Comparison of ENCODE assay signal across 8 cellular contexts in the genomic region with DNA sequence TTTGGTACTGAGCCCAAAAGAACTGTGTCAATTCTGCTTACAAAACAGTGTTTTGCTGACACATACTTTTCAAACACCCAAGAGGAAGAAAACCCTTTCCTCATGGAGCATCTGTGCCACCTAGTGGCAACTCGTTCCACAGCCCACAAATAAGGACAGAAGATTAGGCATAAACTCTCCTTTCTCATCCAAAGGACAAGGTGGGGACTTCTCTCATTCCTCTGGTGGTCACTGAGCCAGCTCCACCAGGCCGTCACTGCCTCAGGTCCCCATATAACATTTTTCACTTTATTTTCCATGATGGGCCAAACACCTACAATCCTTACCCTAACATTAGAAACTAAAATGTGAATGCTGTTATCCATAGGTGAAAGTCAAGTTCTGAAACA.
DNase-seq lines count a peak whose midpoint lies in the region; ATAC-seq, FAIRE-seq and TF ChIP-seq lines count a peak whose summit lies in the region.

No MANE protein-coding gene starts in this region.

- no peaks in the 10 kb centered on the region for H3K27me3 Mint-ChIP-seq in CD8-positive, alpha-beta T cell (ENCODE audit: low read depth)

- no peak overlapping the region for H2AFZ ChIP-seq in OCI-LY1 (ENCODE audit: low read length)

- H4K20me1 ChIP-seq in OCI-LY1 (ENCODE audit: insufficient read depth, low read length), result no peaks in the 10 kb centered on the region

- H3K9me3 Mint-ChIP-seq in CD8-positive, alpha-beta T cell, result no peaks in the 10 kb centered on the region

- peaks cover 34% of the 10 kb centered on the region for H3K4me1 Mint-ChIP-seq in CD8-positive, alpha-beta T cell (ENCODE audit: low read depth)

- H3K79me2 ChIP-seq in OCI-LY1 (ENCODE audit: insufficient read depth, low read length), result no peaks in the 10 kb centered on the region

- no peak overlapping the region for H3K27ac Mint-ChIP-seq in CD8-positive, alpha-beta T cell

- DNase-seq in CD8-positive, alpha-beta T cell, result peak; percentile 53 to 81 (median 73)
- DNase-seq in HTR-8/SVneo (ENCODE audit: insufficient read length, low spot score) (peak; percentile 86), activated T-cell treated with anti-CD3 and anti-CD28 coated beads for 48 hours (ENCODE audit: low read depth) (peak; percentile 56), esophagus squamous epithelium (lab: John Stamatoyannopoulos, UW) (no peak), myocyte (ENCODE audit: low read depth) (peak; percentile 94)
- peak; percentile 45 to 70 for DNase-seq in stimulated activated CD8-positive, alpha-beta memory T cell treated with anti-CD3 and anti-CD28 coated beads, Interleukin-7, amount 100 ng/mL, for 4 hours (ENCODE audit: low read depth in 2 of 2)

- H3K9me3 ChIP-seq in CD8-positive, alpha-beta T cell (ENCODE audit: low read length), result no peaks in the 10 kb centered on the region
- H3K9me3 ChIP-seq in OCI-LY1 (ENCODE audit: low read length) (no peaks in the 10 kb centered on the region), esophagus squamous epithelium (no peaks in the 10 kb centered on the region)

- TF ChIP-seq POLR2A in esophagus squamous epithelium (IDR thresholded peaks at IDR 0.05), result no peak

- H3K4me1 ChIP-seq in CD8-positive, alpha-beta T cell (ENCODE audit: insufficient read depth, low read length), result peaks cover 27% of the 10 kb centered on the region
- H3K4me1 ChIP-seq in OCI-LY1 (ENCODE audit: insufficient read depth, low read length, severe bottlenecking), result peaks cover 49% of the 10 kb centered on the region
- H3K4me1 ChIP-seq in esophagus squamous epithelium, result peaks cover 5 to 34% (median 13%) of the 10 kb centered on the region in 3 donors

- WGBS in esophagus squamous epithelium, 2 donors, result 4 to 9% methylated on average over 2 of the region's 2 CpGs

- POLR2A ChIA-PET in CD8-positive, alpha-beta T cell (lab: Charles Lee), result interaction anchor here (1.4 kb wide), 1 partner anchor 22 kb away, joined by 3 read pairs; no protein-coding TSS in a partner anchor

- CTCF ChIA-PET in CD8-positive, alpha-beta T cell (lab: Charles Lee), result interaction anchor here (0.7 to 10.1 kb wide), 21 partner anchors 8 to 328 kb away, joined by 3 to 103 read pairs (median 6); no protein-coding TSS in a partner anchor

- peak; percentile 18 for ATAC-seq in CD8-positive, alpha-beta T cell
- no peak for ATAC-seq in GM21825 (IDR thresholded peaks at IDR 0.05; ENCODE audit: unreplicated experiment)

- TF ChIP-seq CTCF in CD8-positive, alpha-beta T cell (IDR thresholded peaks at IDR 0.05), result peak; percentile 87
- peak; percentile 93 for TF ChIP-seq CTCF in OCI-LY1 (IDR thresholded peaks at IDR 0.05; ENCODE audit: low read length)
- TF ChIP-seq CTCF in esophagus squamous epithelium (IDR thresholded peaks at IDR 0.05), result peak; percentile 80 to 94 (median 88)

- peaks cover 15% of the 10 kb centered on the region for H3K36me3 ChIP-seq in CD8-positive, alpha-beta T cell (ENCODE audit: insufficient read depth, low read length)
- H3K36me3 ChIP-seq in OCI-LY1 (ENCODE audit: insufficient read depth, low read length) (peaks cover 48% of the 10 kb centered on the region), esophagus squamous epithelium (peaks cover 10 to 71% (median 12%) of the 10 kb centered on the region in 3 donors)

- FAIRE-seq in HTR-8/SVneo (lab: Jason Lieb, UNC), result peak; percentile 72

- peaks cover 67% of the 10 kb centered on the region for H3K36me3 Mint-ChIP-seq in CD8-positive, alpha-beta T cell

- intact Hi-C loops in CD8-positive, alpha-beta T cell (cut with DNase I, micrococcal nuclease), result loop anchor here (1.0 to 10.0 kb wide), 7 partner anchors 9 to 340 kb away; no protein-coding TSS in a partner anchor
- intact Hi-C loops in esophagus squamous epithelium (cut with DNase I), result loop anchor here (10.0 kb wide), 1 partner anchor 210 kb away; no protein-coding TSS in a partner anchor

- no peak overlapping the region for H3K4me3 ChIP-seq in CD8-positive, alpha-beta T cell (ENCODE audit: low read depth, low read length)
- no peak overlapping the region for H3K4me3 ChIP-seq in OCI-LY1 (ENCODE audit: low read depth, low read length, poor library complexity, severe bottlenecking)
- no peak overlapping the region for H3K4me3 ChIP-seq in esophagus squamous epithelium

- H3K4me2 ChIP-seq in OCI-LY1 (ENCODE audit: low read length), result no peak overlapping the region

- no peak overlapping the region for H3K27ac ChIP-seq in CD8-positive, alpha-beta T cell (ENCODE audit: low read depth, low read length)
- H3K27ac ChIP-seq in OCI-LY1 (ENCODE audit: low read depth, low read length, poor library complexity, severe bottlenecking), result no peak overlapping the region
- H3K27ac ChIP-seq in esophagus squamous epithelium, result peak overlapping the region in 3 of 4 donors; percentile 47 to 87 (median 81)

- H3F3A ChIP-seq in OCI-LY1 (ENCODE audit: insufficient read depth, low read length), result no peaks in the 10 kb centered on the region; the same call in 1 of the 2 replicates

- no peaks in the 10 kb centered on the region for H3K27me3 ChIP-seq in CD8-positive, alpha-beta T cell (ENCODE audit: insufficient read depth, low read length)
- no peaks in the 10 kb centered on the region for H3K27me3 ChIP-seq in OCI-LY1 (ENCODE audit: insufficient read depth, low read length)
- no peaks in the 10 kb centered on the region for H3K27me3 ChIP-seq in esophagus squamous epithelium

- no peak overlapping the region for H3K9ac ChIP-seq in OCI-LY1 (ENCODE audit: low read length)

- H3K9me2 ChIP-seq in OCI-LY1 (ENCODE audit: low read depth, low read length), result no peaks in the 10 kb centered on the region

- no peak overlapping the region for H3K4me3 Mint-ChIP-seq in CD8-positive, alpha-beta T cell

Comparison
In these comparisons a context has a peak if more than half of its experiments do, and no peak if none do; other contexts are left out.
1. H3K27ac ChIP-seq: peak in esophagus squamous epithelium (3 of 4); none in CD8-positive, alpha-beta T cell (single experiment) and OCI-LY1 (single experiment).
2. Peak in every context shown above with its lines, with median percentiles within 50 percentile points of each other: CTCF ChIP-seq.